In the genomic region with DNA sequence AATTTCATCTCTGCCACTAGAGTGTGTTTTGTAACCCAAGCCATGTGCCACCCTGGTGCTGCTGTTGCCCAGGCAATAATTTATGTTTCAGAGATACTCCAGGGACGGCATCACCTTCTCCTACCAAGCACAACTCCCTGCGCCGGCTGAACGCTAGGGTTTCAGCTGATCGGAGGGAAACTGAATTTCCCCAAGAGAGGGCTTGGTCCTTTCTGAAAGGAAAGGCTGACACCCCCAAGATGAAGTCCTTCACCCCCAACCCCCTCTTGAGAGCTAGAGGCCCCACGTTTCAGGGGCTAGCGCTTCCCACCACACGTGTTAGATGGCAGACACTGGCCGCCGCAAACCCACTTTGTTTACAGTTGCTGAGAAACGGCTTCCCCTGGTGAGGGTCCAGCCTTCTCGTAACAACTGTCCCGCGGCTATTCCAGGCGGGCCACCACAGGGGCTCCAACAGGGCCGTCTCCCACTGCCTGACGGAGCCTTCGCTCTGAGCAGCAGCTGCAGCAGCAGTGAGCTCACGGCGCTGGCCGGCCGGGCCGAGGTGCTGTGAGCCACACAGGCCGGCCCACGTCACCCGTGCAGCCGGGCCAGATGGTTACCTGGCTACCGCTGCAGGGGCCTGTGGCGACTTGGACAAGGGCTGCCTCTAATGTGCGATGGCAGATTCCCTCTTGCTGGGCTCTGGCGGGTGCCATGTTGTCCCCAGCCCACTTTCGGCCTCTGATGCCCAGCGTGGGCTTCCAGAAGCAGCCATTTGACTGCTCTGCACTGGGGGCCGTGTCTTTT, we compare ENCODE assay signal across 1 cellular context.
TF ChIP-seq lines count a peak whose summit lies in the region.

No MANE protein-coding gene starts in this region.

TF ChIP-seq in H1, 55 proteins besides CTCF, POLR2A, EP300 and RAD21:
- TF ChIP-seq GABPA (IDR thresholded peaks at IDR 0.05; ENCODE audit: borderline replicate concordance, insufficient read depth, low read length) (0 out of 2 replicates have a peak, but pooled peaks have one; percentile 37), MAFK (IDR thresholded peaks at IDR 0.05; ENCODE audit: low read depth, low read length) (no peak)
TF ChIP-seq in H1: peak in this region for 1.
